8 cellular contexts compared by ENCODE assay signal in genomic region chr14:74979442-74980397, GRCh38. TPM values are rescaled to one million over a fixed set of nuclear protein-coding genes. Genes with fewer than 3 reads are reported as not detected.
DNase-seq lines count a peak whose midpoint lies in the region; ATAC-seq and TF ChIP-seq lines count a peak whose summit lies in the region.

No MANE protein-coding gene starts in this region.

- intact Hi-C loops in MCF 10A (cut with micrococcal nuclease): no loop called here

- H3K27ac Mint-ChIP-seq in MCF 10A (ENCODE audit: low read depth, unreplicated experiment): no peak overlapping the region

- H3K4me2 ChIP-seq in mesenchymal stem cell (ENCODE audit: low read length, poor library complexity, severe bottlenecking): no peak overlapping the region

- H3K18ac ChIP-seq in mesenchymal stem cell (ENCODE audit: low read depth in 1 of 2, low read length in 2 of 2): peak overlapping the region; percentile 5 to 29

- H2BK15ac ChIP-seq in mesenchymal stem cell (ENCODE audit: low read depth, poor library complexity, severe bottlenecking): peak overlapping the region; percentile 45

- 62% methylated on average over 21 of the region's 23 CpGs for WGBS in mesenchymal stem cell

- H3K36me3 Mint-ChIP-seq in MCF 10A (ENCODE audit: insufficient read depth, unreplicated experiment): peaks cover 4% of the 10 kb centered on the region

- H3K36me3 ChIP-seq in mesenchymal stem cell (ENCODE audit: control insufficient read depth in 1 of 2, insufficient read depth in 2 of 2, low read depth in 1 of 2, low read length in 2 of 2): no peaks in the 10 kb centered on the region

- peak overlapping the region; percentile 75 for H4K91ac ChIP-seq in mesenchymal stem cell (ENCODE audit: low read length)

- peak overlapping the region; percentile 54 for H4K8ac ChIP-seq in mesenchymal stem cell (ENCODE audit: low read length)

- no peak overlapping the region for H3K23ac ChIP-seq in mesenchymal stem cell (ENCODE audit: low read length in 2 of 2)

- peaks cover 6% of the 10 kb centered on the region for H3K4me1 Mint-ChIP-seq in MCF 10A (ENCODE audit: insufficient read depth, unreplicated experiment)

- H3K4me3 ChIP-seq in mesenchymal stem cell (ENCODE audit: insufficient read depth in 1 of 2, low read depth in 1 of 2, low read length in 2 of 2): peak overlapping the region in 1 of 2 experiments; percentile 9

- no peak overlapping the region for H2BK120ac ChIP-seq in mesenchymal stem cell (ENCODE audit: low read depth, low read length)

- CTCF ChIA-PET in MCF 10A (lab: Yijun Ruan, JAX): no interaction called here

- BruUV-seq in MCF 10A (replicated peaks; lab: Mats Ljungman, UMichigan): no TSS peak

- H2AK5ac ChIP-seq in mesenchymal stem cell (ENCODE audit: low read length, severe bottlenecking): peak overlapping the region; percentile 6

- no peak overlapping the region for H3K4me3 Mint-ChIP-seq in MCF 10A (ENCODE audit: unreplicated experiment)

- H2AFZ ChIP-seq in mesenchymal stem cell (ENCODE audit: low read depth, low read length): peak overlapping the region; percentile 11

- H3K27ac ChIP-seq in mesenchymal stem cell (ENCODE audit: low read length, poor library complexity, severe bottlenecking): peak overlapping the region; percentile 43

- peak overlapping the region in 1 of 2 experiments; percentile 15 for H3K14ac ChIP-seq in mesenchymal stem cell (ENCODE audit: low read length in 2 of 2)

- H3K9me3 Mint-ChIP-seq in MCF 10A (ENCODE audit: unreplicated experiment): no peaks in the 10 kb centered on the region

- H3K27me3 Mint-ChIP-seq in MCF 10A (ENCODE audit: insufficient read depth, unreplicated experiment): no peaks in the 10 kb centered on the region

- peak overlapping the region in 1 of 2 experiments; percentile 2 for H2BK12ac ChIP-seq in mesenchymal stem cell (ENCODE audit: low read length in 2 of 2)

- H3K79me1 ChIP-seq in mesenchymal stem cell (replicated peaks; ENCODE audit: low read length, poor library complexity, severe bottlenecking): no peaks in the 10 kb centered on the region

- H3K4ac ChIP-seq in mesenchymal stem cell (ENCODE audit: low read depth in 1 of 2, low read length in 2 of 2): peak overlapping the region; percentile 19 to 28

- no peak overlapping the region for H3K9ac ChIP-seq in mesenchymal stem cell (ENCODE audit: low read length)

- H3K27me3 ChIP-seq in mesenchymal stem cell (ENCODE audit: control insufficient read depth in 1 of 2, insufficient read depth in 1 of 2, low read length in 2 of 2): no peaks in the 10 kb centered on the region

- TF ChIP-seq CTCF in AG09319 (IDR thresholded peaks at IDR 0.05; ENCODE audit: low read depth, low read length) (peak; percentile 49), MCF 10A (IDR thresholded peaks at IDR 0.05; ENCODE audit: unreplicated experiment) (no peak)

- no peaks in the 10 kb centered on the region for H3K9me3 ChIP-seq in mesenchymal stem cell (ENCODE audit: control insufficient read depth, low read length)

- POLR2A ChIA-PET in MCF 10A (lab: Yijun Ruan, JAX): no interaction called here

- DNase-seq in AG09319 (ENCODE audit: extremely low read depth, low read depth): peak; percentile 81
- DNase-seq in NCI-H1092 treated with DMSO at 0.1 percent for 48 hours (lab: John Stamatoyannopoulos, UW): peak; percentile 36
- peak; percentile 77 for DNase-seq in MCF 10A (ENCODE audit: unreplicated experiment)
- DNase-seq in mesenchymal stem cell: peak; percentile 73
- no peak for DNase-seq in HuH-7 (ENCODE audit: low spot score)
- no peak for DNase-seq in AML-193 (lab: John Stamatoyannopoulos, UW)
- DNase-seq in HCEC 1CT: no peak

- H2BK5ac ChIP-seq in mesenchymal stem cell (ENCODE audit: low read depth, low read length, poor library complexity, severe bottlenecking): no peak overlapping the region

- no peak for ATAC-seq in GM21381 (IDR thresholded peaks at IDR 0.05; ENCODE audit: unreplicated experiment)

- peaks cover 48% of the 10 kb centered on the region for H3K4me1 ChIP-seq in mesenchymal stem cell (ENCODE audit: control insufficient read depth, insufficient read depth, low read depth, low read length)

RNA-seq across cellular contexts. Expression of gene EIF2B2, which starts 23.0 kb away (rescaled TPM):
- 53.8 and 57.9 TPM in 2 replicates for total RNA-seq in MCF 10A (2022)
- polyA plus RNA-seq in mesenchymal stem cell (2013, experiment 1 of 2): 35.8 TPM
- 30.3 TPM for polyA plus RNA-seq in mesenchymal stem cell (2013, experiment 2 of 2)

RNA-seq across cellular contexts. Expression of gene PGF, which starts 24.3 kb away (rescaled TPM):
- total RNA-seq in MCF 10A (2022): 1.3 and 2.1 TPM in 2 replicates
- polyA plus RNA-seq in mesenchymal stem cell (2013, experiment 1 of 2): 6.4 TPM
- 6.8 TPM for polyA plus RNA-seq in mesenchymal stem cell (2013, experiment 2 of 2)

RNA-seq across cellular contexts. Expression of gene RPS6KL1, which starts 56.7 kb away (rescaled TPM):
- 8.8 and 12.3 TPM in 2 replicates for total RNA-seq in MCF 10A (2022)
- 0.41 TPM for polyA plus RNA-seq in mesenchymal stem cell (2013, experiment 1 of 2)
- polyA plus RNA-seq in mesenchymal stem cell (2013, experiment 2 of 2): 0.52 TPM

Comparison
In these comparisons a context has a peak if more than half of its experiments do, and no peak if none do; other contexts are left out.
1. DNase-seq: peak in AG09319 (single experiment), NCI-H1092 treated with DMSO at 0.1 percent for 48 hours (single experiment), MCF 10A (single experiment) and mesenchymal stem cell (single experiment); none in HuH-7 (single experiment), AML-193 (0 of 2) and HCEC 1CT (single experiment).